In genomic region chr3:150407818-150408231, GRCh38 we compare ENCODE assay signal across 8 cellular contexts. TPM values are rescaled to one million over a fixed set of nuclear protein-coding genes. Genes with fewer than 3 reads are reported as not detected.
DNase-seq lines count a peak whose midpoint lies in the region; ATAC-seq and TF ChIP-seq lines count a peak whose summit lies in the region.

No MANE protein-coding gene starts in this region.

- TF ChIP-seq POLR2A in upper lobe of left lung (IDR thresholded peaks at IDR 0.05), result no peak

- peak overlapping the region; percentile 85 for H3K9ac ChIP-seq in mucosa of stomach (ENCODE audit: low read length)

- no peak for TF ChIP-seq EP300 in upper lobe of left lung (IDR thresholded peaks at IDR 0.05)

- WGBS in upper lobe of left lung, 2 donors, result 0% methylated on average over 15 of the region's 15 CpGs

- H3K36me3 ChIP-seq in mucosa of stomach (ENCODE audit: control insufficient read depth, insufficient read depth, low read length) (no peaks in the 10 kb centered on the region), upper lobe of left lung (no peaks in the 10 kb centered on the region)

- H3K4me3 ChIP-seq in coronary artery, result peak overlapping the region; percentile 92
- H3K4me3 ChIP-seq in mucosa of stomach (ENCODE audit: low read length), result peak overlapping the region; percentile 64
- H3K4me3 ChIP-seq in upper lobe of left lung, result peak overlapping the region; percentile 26 to 90 (median 82)

- ATAC-seq in HG03354 (IDR thresholded peaks at IDR 0.05; ENCODE audit: poor library complexity, severe bottlenecking, unreplicated experiment) (peak; percentile 6), upper lobe of left lung (ENCODE audit: low FRiP score in 2 of 2) (peak in 1 of 2 donors; percentile 0)

- peak; percentile 5 for DNase-seq in stimulated activated CD4-positive, alpha-beta T cell treated with anti-CD3 and anti-CD28 coated beads, Interleukin-12 subunit alpha, Interleukin-12 subunit beta, amount 100 ng/mL, for 4 hours
- DNase-seq in stimulated activated CD4-positive, alpha-beta T cell treated with anti-CD3 and anti-CD28 coated beads, Interleukin-15, amount 100 ng/mL, for 24 hours, result no peak
- DNase-seq in SW480 (ENCODE audit: low spot score) (peak; percentile 63), coronary artery (ENCODE audit: low spot score) (no peak), upper lobe of left lung (peak in 1 of 2 donors; percentile 22), HuH-7 (ENCODE audit: low spot score) (no peak)

- H3K27me3 ChIP-seq in mucosa of stomach (ENCODE audit: control insufficient read depth, insufficient read depth, low read length), result no peaks in the 10 kb centered on the region
- H3K27me3 ChIP-seq in upper lobe of left lung, result no peaks in the 10 kb centered on the region

- H3K27ac ChIP-seq in coronary artery (peak overlapping the region; percentile 97 to 98), upper lobe of left lung (peak overlapping the region; percentile 98 to 100 (median 100))

- TF ChIP-seq CTCF in coronary artery (IDR thresholded peaks at IDR 0.05) (no peak), upper lobe of left lung (IDR thresholded peaks at IDR 0.05) (no peak)

- H3K9me3 ChIP-seq in mucosa of stomach (ENCODE audit: control insufficient read depth, low read length) (no peaks in the 10 kb centered on the region), upper lobe of left lung (no peaks in the 10 kb centered on the region)

- H3K4me1 ChIP-seq in mucosa of stomach (ENCODE audit: control insufficient read depth, insufficient read depth, low read length) (no peaks in the 10 kb centered on the region), upper lobe of left lung (peaks cover 4 to 34% (median 5%) of the 10 kb centered on the region in 4 donors)

RNA-seq across cellular contexts. Expression of gene TSC22D2, which starts 0.3 kb away (rescaled TPM):
- total RNA-seq in upper lobe of left lung, result 10 to 100 TPM; 18.3 to 31.4 (median 25.5) TPM

Comparison
In these comparisons a context has a peak if more than half of its experiments do, and no peak if none do; other contexts are left out.
1. DNase-seq: peak in stimulated activated CD4-positive, alpha-beta T cell treated with anti-CD3 and anti-CD28 coated beads, Interleukin-12 subunit alpha, Interleukin-12 subunit beta, amount 100 ng/mL, for 4 hours (single experiment) and SW480 (single experiment); none in stimulated activated CD4-positive, alpha-beta T cell treated with anti-CD3 and anti-CD28 coated beads, Interleukin-15, amount 100 ng/mL, for 24 hours (single experiment), coronary artery (single experiment) and HuH-7 (single experiment).
2. Peak in every context shown above with its lines, with median percentiles within 50 percentile points of each other: H3K4me3 ChIP-seq.